1 cellular context compared by ENCODE assay signal in the genomic region with DNA sequence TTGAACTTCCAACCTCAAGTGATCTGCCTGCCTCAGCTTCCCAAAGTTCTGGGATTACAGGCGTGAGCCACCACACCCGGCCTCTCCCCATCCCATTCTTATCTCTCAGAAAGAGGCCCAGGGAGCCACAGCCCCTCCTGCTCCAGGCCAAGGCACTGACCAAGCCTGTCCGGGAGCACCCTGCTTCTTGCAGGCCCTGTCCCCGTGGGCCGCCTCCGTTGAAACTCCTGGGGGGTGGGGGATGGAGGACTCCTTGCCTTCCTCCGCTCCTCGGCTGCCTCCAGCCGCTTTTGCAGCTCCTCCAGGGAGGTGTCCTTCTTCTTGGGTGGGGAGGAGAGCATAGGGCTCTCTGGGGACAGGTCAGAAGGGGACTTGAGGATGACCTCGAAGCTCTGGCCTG.
TF ChIP-seq lines count a peak whose summit lies in the region.

No MANE protein-coding gene starts in this region.

TF ChIP-seq in K562, 482 proteins besides CTCF, POLR2A, EP300 and RAD21:
- TF ChIP-seq ZNF263 (CRISPR knock-in tag; IDR thresholded peaks at IDR 0.05; ENCODE audit: borderline replicate concordance) (peak; percentile 54; the same call in 1 of the 2 replicates), ARID3B (CRISPR knock-in tag; IDR thresholded peaks at IDR 0.05; ENCODE audit: borderline replicate concordance) (no peak), ELF2 (CRISPR knock-in tag; IDR thresholded peaks at IDR 0.05) (no peak), RCOR1 (IDR thresholded peaks at IDR 0.05; ENCODE audit: borderline replicate concordance in 1 of 2, low read depth in 2 of 2, low read length in 2 of 2) (no peak), CBX2 (IDR thresholded peaks at IDR 0.05; ENCODE audit: insufficient read depth, low read length, poor library complexity, severe bottlenecking) (no peak), RFX1 (IDR thresholded peaks at IDR 0.05) (no peak)
- TF ChIP-seq, protein P1, sequence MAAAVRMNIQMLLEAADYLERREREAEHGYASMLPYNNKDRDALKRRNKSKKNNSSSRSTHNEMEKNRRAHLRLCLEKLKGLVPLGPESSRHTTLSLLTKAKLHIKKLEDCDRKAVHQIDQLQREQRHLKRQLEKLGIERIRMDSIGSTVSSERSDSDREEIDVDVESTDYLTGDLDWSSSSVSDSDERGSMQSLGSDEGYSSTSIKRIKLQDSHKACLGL (CRISPR knock-in tag; IDR thresholded peaks at IDR 0.05; ENCODE audit: borderline replicate concordance, poor library complexity, severe bottlenecking): no peak
- TF ChIP-seq, protein P2, sequence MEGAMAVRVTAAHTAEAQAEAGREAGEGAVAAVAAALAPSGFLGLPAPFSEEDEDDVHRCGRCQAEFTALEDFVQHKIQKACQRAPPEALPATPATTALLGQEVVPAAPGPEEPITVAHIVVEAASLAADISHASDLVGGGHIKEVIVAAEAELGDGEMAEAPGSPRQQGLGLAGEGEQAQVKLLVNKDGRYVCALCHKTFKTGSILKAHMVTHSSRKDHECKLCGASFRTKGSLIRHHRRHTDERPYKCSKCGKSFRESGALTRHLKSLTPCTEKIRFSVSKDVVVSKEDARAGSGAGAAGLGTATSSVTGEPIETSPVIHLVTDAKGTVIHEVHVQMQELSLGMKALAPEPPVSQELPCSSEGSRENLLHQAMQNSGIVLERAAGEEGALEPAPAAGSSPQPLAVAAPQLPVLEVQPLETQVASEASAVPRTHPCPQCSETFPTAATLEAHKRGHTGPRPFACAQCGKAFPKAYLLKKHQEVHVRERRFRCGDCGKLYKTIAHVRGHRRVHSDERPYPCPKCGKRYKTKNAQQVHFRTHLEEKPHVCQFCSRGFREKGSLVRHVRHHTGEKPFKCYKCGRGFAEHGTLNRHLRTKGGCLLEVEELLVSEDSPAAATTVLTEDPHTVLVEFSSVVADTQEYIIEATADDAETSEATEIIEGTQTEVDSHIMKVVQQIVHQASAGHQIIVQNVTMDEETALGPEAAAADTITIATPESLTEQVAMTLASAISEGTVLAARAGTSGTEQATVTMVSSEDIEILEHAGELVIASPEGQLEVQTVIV (CRISPR knock-in tag; IDR thresholded peaks at IDR 0.05; ENCODE audit: borderline replicate concordance): no peak
